ENCODE assay signal across 20 cellular contexts in genomic region chr1:244614113-244614836, GRCh38. TPM values are rescaled to one million over a fixed set of nuclear protein-coding genes. Genes with fewer than 3 reads are reported as not detected.
DNase-seq lines count a peak whose midpoint lies in the region; ATAC-seq and TF ChIP-seq lines count a peak whose summit lies in the region.
"Had no signal": no experiment of that assay in that cellular context is flagged by ENCODE, and none has a peak within 500 bp of the region (broad histone marks: within the 10 kb centered on the region; RNA-seq: fewer than 3 reads in every experiment).

No MANE protein-coding gene starts in this region.

- no peak for TF ChIP-seq EP300 in esophagus muscularis mucosa (IDR thresholded peaks at IDR 0.05)

- no peaks in the 10 kb centered on the region for H3K9me3 Mint-ChIP-seq in GM23338
- peaks cover 4% of the 10 kb centered on the region for H3K9me3 Mint-ChIP-seq in neural progenitor cell
- H3K9me3 Mint-ChIP-seq in natural killer cell: no peaks in the 10 kb centered on the region
- H3K9me3 Mint-ChIP-seq: activated T-cell treated with anti-CD3 and anti-CD28 coated beads, Interleukin-2, amount 50 U/mL, for 72 hours; CD8-positive, alpha-beta T cell; naive thymus-derived CD8-positive, alpha-beta T cell had no signal

- H2AFZ ChIP-seq in GM23338: peak overlapping the region; percentile 87
- 0 out of 2 replicates have a peak overlapping the region, but pooled peaks have one; percentile 39 for H2AFZ ChIP-seq in PC-9
- peak overlapping the region; percentile 63 for H2AFZ ChIP-seq in neural progenitor cell (replicated peaks)

- H3K9me2 ChIP-seq in GM23338 (ENCODE audit: insufficient read depth) (no peaks in the 10 kb centered on the region), PC-9 (ENCODE audit: insufficient read depth) (no peaks in the 10 kb centered on the region)

- CTCF ChIA-PET in PC-9 (lab: Charles Lee): no interaction called here

- H3K79me2 ChIP-seq in GM23338 (replicated peaks; ENCODE audit: insufficient read depth) (no peaks in the 10 kb centered on the region), PC-9 (ENCODE audit: low read depth) (no peaks in the 10 kb centered on the region), neural progenitor cell (ENCODE audit: low read depth) (no peaks in the 10 kb centered on the region)

- no peak overlapping the region for H3K9ac ChIP-seq in neural progenitor cell

- DNase-seq in GM23338 (ENCODE audit: low spot score): no peak
- no peak for DNase-seq in PC-9
- DNase-seq in fibroblast of the aortic adventitia (ENCODE audit: low read depth): peak; percentile 31
- DNase-seq in neural progenitor cell (ENCODE audit: low spot score): no peak
- no peak for DNase-seq in NCI-H226
- DNase-seq in natural killer cell: no peak
- DNase-seq in esophagus muscularis mucosa (ENCODE audit: extremely low spot score): no peak
- DNase-seq: activated naive CD4-positive, alpha-beta T cell treated with anti-CD3 and anti-CD28 coated beads, Interleukin-2, amount 50 U/mL, for 16 hours; activated T-cell treated with anti-CD3 and anti-CD28 coated beads, Interleukin-2, amount 50 U/mL, for 72 hours; CD8-positive, alpha-beta T cell; effector memory CD4-positive, alpha-beta T cell; naive thymus-derived CD8-positive, alpha-beta T cell; NCI-H2107; NCI-H526 treated with DMSO at 0.1 percent for 48 hours; OCI-M1; psoas muscle; stimulated activated CD8-positive, alpha-beta memory T cell treated with anti-CD3 and anti-CD28 coated beads, Interleukin-4, amount 100 ng/mL, for 48 hours had no signal

- H3K36me3 Mint-ChIP-seq in GM23338 (ENCODE audit: low read depth): no peaks in the 10 kb centered on the region
- peaks cover 1% of the 10 kb centered on the region for H3K36me3 Mint-ChIP-seq in neural progenitor cell
- no peaks in the 10 kb centered on the region for H3K36me3 Mint-ChIP-seq in natural killer cell
- H3K36me3 Mint-ChIP-seq: CD8-positive, alpha-beta T cell had no signal

- H3K36me3 ChIP-seq in GM23338 (ENCODE audit: insufficient read depth): no peaks in the 10 kb centered on the region
- H3K36me3 ChIP-seq in PC-9 (ENCODE audit: low read depth): no peaks in the 10 kb centered on the region
- H3K36me3 ChIP-seq in neural progenitor cell: no peaks in the 10 kb centered on the region
- no peaks in the 10 kb centered on the region for H3K36me3 ChIP-seq in esophagus muscularis mucosa
- H3K36me3 ChIP-seq: ascending aorta, SJSA1 had no signal

- no peak for ATAC-seq in GM23338
- no peak for ATAC-seq in natural killer cell
- no peak for ATAC-seq in GM19351 (IDR thresholded peaks at IDR 0.05; ENCODE audit: unreplicated experiment)
- ATAC-seq: activated T-cell treated with anti-CD3 and anti-CD28 coated beads, Interleukin-2, amount 50 U/mL, for 72 hours; CD8-positive, alpha-beta T cell; naive thymus-derived CD8-positive, alpha-beta T cell; psoas muscle had no signal

- H3F3A ChIP-seq in GM23338 (replicated peaks; ENCODE audit: low read depth): no peaks in the 10 kb centered on the region
- no peaks in the 10 kb centered on the region for H3F3A ChIP-seq in PC-9 (ENCODE audit: insufficient read depth, low read depth)
- H3F3A ChIP-seq in neural progenitor cell (ENCODE audit: low read depth): no peaks in the 10 kb centered on the region

- intact Hi-C loops in PC-9 (cut with micrococcal nuclease; ENCODE audit: unreplicated experiment): no loop called here
- intact Hi-C loops in natural killer cell (cut with micrococcal nuclease): no loop called here
- intact Hi-C loops in esophagus muscularis mucosa (cut with DNase I): no loop called here

- no peak for TF ChIP-seq POLR2A in esophagus muscularis mucosa (IDR thresholded peaks at IDR 0.05; ENCODE audit: low read depth)

- no peak overlapping the region for H3K4me3 ChIP-seq in GM23338
- H3K4me3 ChIP-seq in PC-9: no peak overlapping the region
- no peak overlapping the region for H3K4me3 ChIP-seq in fibroblast of the aortic adventitia (ENCODE audit: low read depth, low read length)
- H3K4me3 ChIP-seq in neural progenitor cell: no peak overlapping the region
- H3K4me3 ChIP-seq in esophagus muscularis mucosa: no peak overlapping the region
- H3K4me3 ChIP-seq: ascending aorta, psoas muscle, SJSA1 had no signal

- no peaks in the 10 kb centered on the region for H3K27me3 ChIP-seq in GM23338 (ENCODE audit: insufficient read depth)
- H3K27me3 ChIP-seq in PC-9 (ENCODE audit: insufficient read depth, low read depth): no peaks in the 10 kb centered on the region
- no peaks in the 10 kb centered on the region for H3K27me3 ChIP-seq in neural progenitor cell
- no peaks in the 10 kb centered on the region for H3K27me3 ChIP-seq in esophagus muscularis mucosa
- H3K27me3 ChIP-seq: ascending aorta, SJSA1 had no signal

- H3K9me3 ChIP-seq in PC-9 (ENCODE audit: insufficient read depth, low read depth) (no peaks in the 10 kb centered on the region), neural progenitor cell (ENCODE audit: low read depth) (no peaks in the 10 kb centered on the region), esophagus muscularis mucosa (no peaks in the 10 kb centered on the region)
- H3K9me3 ChIP-seq: ascending aorta, psoas muscle, SJSA1 had no signal

- no TSS peak for BruUV-seq in PC-9 (replicated peaks; lab: Mats Ljungman, UMichigan)

- H3K27ac ChIP-seq in GM23338 (ENCODE audit: low read depth) (no peak overlapping the region), PC-9 (no peak overlapping the region), neural progenitor cell (no peak overlapping the region), esophagus muscularis mucosa (replicated peaks in 1 of 4) (no peak overlapping the region)
- H3K27ac ChIP-seq: ascending aorta, psoas muscle, SJSA1 had no signal

- H3K4me1 Mint-ChIP-seq in GM23338 (peaks cover 17% of the 10 kb centered on the region), neural progenitor cell (peaks cover 16% of the 10 kb centered on the region), natural killer cell (no peaks in the 10 kb centered on the region)

- TF ChIP-seq CTCF in GM23338 (conservative IDR thresholded peaks at IDR 0.05; ENCODE audit: low read depth in 2 of 2) (no peak), PC-9 (conservative IDR thresholded peaks at IDR 0.05) (no peak), fibroblast of the aortic adventitia (IDR thresholded peaks at IDR 0.05; ENCODE audit: insufficient read depth, low read length) (no peak), neural progenitor cell (IDR thresholded peaks at IDR 0.05) (no peak), natural killer cell (IDR thresholded peaks at IDR 0.05) (no peak), esophagus muscularis mucosa (IDR thresholded peaks at IDR 0.05) (no peak)

- no peak overlapping the region for H3K4me2 ChIP-seq in GM23338
- H3K4me2 ChIP-seq in PC-9: no peak overlapping the region
- H3K4me2 ChIP-seq in neural progenitor cell: no peak overlapping the region

- peaks cover 2% of the 10 kb centered on the region for H3K27me3 Mint-ChIP-seq in GM23338 (ENCODE audit: insufficient read depth, low read depth, poor library complexity)
- H3K27me3 Mint-ChIP-seq in neural progenitor cell (ENCODE audit: insufficient read depth, low read depth): peaks cover 2% of the 10 kb centered on the region
- H3K27me3 Mint-ChIP-seq in natural killer cell (ENCODE audit: low read depth in 2 of 2): peaks cover 3 to 9% of the 10 kb centered on the region in 2 donors
- H3K27me3 Mint-ChIP-seq: naive thymus-derived CD8-positive, alpha-beta T cell had no signal

- 75% methylated on average over 9 of the region's 9 CpGs for WGBS in esophagus muscularis mucosa

- H3K4me3 Mint-ChIP-seq in GM23338: no peak overlapping the region
- no peak overlapping the region for H3K4me3 Mint-ChIP-seq in neural progenitor cell
- H3K4me3 Mint-ChIP-seq in natural killer cell: no peak overlapping the region
- H3K4me3 Mint-ChIP-seq: activated T-cell treated with anti-CD3 and anti-CD28 coated beads, Interleukin-2, amount 50 U/mL, for 72 hours; CD8-positive, alpha-beta T cell; naive thymus-derived CD8-positive, alpha-beta T cell had no signal

- H3K4me1 ChIP-seq in GM23338 (ENCODE audit: insufficient read depth) (peaks cover 15% of the 10 kb centered on the region; the same call in 1 of the 2 replicates), PC-9 (replicated peaks; ENCODE audit: insufficient read depth) (no peaks in the 10 kb centered on the region), neural progenitor cell (peaks cover 7% of the 10 kb centered on the region), esophagus muscularis mucosa (no peaks in the 10 kb centered on the region)
- H3K4me1 ChIP-seq: ascending aorta, psoas muscle, SJSA1 had no signal

- no peak overlapping the region for H3K27ac Mint-ChIP-seq in GM23338
- H3K27ac Mint-ChIP-seq in neural progenitor cell: peak overlapping the region; percentile 38
- no peak overlapping the region for H3K27ac Mint-ChIP-seq in natural killer cell
- H3K27ac Mint-ChIP-seq: activated T-cell treated with anti-CD3 and anti-CD28 coated beads, Interleukin-2, amount 50 U/mL, for 72 hours; CD8-positive, alpha-beta T cell; naive thymus-derived CD8-positive, alpha-beta T cell had no signal

- H4K20me1 ChIP-seq in GM23338 (replicated peaks; ENCODE audit: insufficient read depth) (no peaks in the 10 kb centered on the region), PC-9 (ENCODE audit: insufficient read depth) (no peaks in the 10 kb centered on the region), neural progenitor cell (ENCODE audit: low read depth) (no peaks in the 10 kb centered on the region)

- POLR2A ChIA-PET in PC-9 (lab: Charles Lee; ENCODE audit: unreplicated experiment): no interaction called here

TF ChIP-seq in GM23338, 12 proteins besides CTCF, POLR2A, EP300 and RAD21 (continues in another document):
- TF ChIP-seq ZNF331 (CRISPR knock-in tag; IDR thresholded peaks at IDR 0.05; ENCODE audit: low read depth): no peak

RNA-seq across cellular contexts. Expression of gene DESI2, which starts 38.7 kb away (rescaled TPM):
- total RNA-seq in GM23338 (2014; rRNA removed; shearing (Covaris generic)): 145 and 175 TPM in 2 replicates
- polyA plus RNA-seq in GM23338 (2016; fragmentation: Nextera tagmentation; extraction: Ambion mirVana): 115 and 145 TPM in 2 replicates
- total RNA-seq in PC-9 (2021) (34.1 and 45.8 TPM in 2 replicates), fibroblast of the aortic adventitia (ENCODE audit: low replicate concordance) (25.2 and 54.7 TPM in 2 replicates), neural progenitor cell (ENCODE audit: low replicate concordance) (79.1 and 110 TPM in 2 replicates), natural killer cell (10 to 100 TPM; 24.1 to 30.5 (median 25.4) TPM), esophagus muscularis mucosa (10 to 100 TPM; 30.3 to 59.6 (median 31.4) TPM)
